Comparison of ENCODE assay signal across 1 cellular context in the genomic region with DNA sequence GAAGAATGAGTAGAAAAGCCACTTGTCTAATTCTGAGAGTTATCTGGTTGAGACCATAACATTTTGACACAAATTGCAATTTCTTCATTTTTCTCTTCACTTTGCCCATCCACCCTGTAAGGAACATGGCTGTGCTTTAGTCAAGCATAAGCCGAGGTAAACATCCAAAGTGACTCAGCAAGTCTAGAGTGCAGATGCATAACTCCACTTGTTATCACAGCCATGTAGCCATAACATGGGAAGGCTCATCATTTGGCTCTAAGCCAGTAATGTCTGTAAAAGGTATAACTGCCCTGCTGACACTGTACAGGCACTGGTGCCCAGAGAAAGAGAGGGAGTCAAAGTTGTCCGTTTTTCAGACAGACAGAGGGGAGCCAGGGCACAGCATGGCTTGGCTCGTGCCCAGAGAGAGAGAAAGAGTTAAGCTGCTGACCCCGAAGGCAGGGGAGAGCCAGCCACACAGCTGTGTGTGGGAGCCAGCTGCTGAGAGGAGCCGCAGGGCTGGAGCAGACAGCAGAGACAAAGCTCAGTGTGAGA.
A peak's percentile ranks its signal among the peaks of the same experiment; 100 is the strongest.
TF ChIP-seq lines count a peak whose summit lies in the region.

No MANE protein-coding gene starts in this region.

TF ChIP-seq in K562, 482 proteins besides CTCF, POLR2A, EP300 and RAD21 (continued from another document):
- TF ChIP-seq, protein P1, sequence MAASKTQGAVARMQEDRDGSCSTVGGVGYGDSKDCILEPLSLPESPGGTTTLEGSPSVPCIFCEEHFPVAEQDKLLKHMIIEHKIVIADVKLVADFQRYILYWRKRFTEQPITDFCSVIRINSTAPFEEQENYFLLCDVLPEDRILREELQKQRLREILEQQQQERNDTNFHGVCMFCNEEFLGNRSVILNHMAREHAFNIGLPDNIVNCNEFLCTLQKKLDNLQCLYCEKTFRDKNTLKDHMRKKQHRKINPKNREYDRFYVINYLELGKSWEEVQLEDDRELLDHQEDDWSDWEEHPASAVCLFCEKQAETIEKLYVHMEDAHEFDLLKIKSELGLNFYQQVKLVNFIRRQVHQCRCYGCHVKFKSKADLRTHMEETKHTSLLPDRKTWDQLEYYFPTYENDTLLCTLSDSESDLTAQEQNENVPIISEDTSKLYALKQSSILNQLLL (CRISPR knock-in tag; IDR thresholded peaks at IDR 0.05; ENCODE audit: borderline replicate concordance), result no peak
- TF ChIP-seq, protein P2, sequence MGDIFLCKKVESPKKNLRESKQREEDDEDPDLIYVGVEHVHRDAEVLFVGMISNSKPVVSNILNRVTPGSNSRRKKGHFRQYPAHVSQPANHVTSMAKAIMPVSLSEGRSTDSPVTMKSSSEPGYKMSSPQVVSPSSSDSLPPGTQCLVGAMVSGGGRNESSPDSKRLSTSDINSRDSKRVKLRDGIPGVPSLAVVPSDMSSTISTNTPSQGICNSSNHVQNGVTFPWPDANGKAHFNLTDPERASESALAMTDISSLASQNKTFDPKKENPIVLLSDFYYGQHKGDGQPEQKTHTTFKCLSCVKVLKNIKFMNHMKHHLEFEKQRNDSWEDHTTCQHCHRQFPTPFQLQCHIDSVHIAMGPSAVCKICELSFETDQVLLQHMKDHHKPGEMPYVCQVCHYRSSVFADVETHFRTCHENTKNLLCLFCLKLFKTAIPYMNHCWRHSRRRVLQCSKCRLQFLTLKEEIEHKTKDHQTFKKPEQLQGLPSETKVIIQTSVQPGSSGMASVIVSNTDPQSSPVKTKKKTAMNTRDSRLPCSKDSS (IDR thresholded peaks at IDR 0.05; ENCODE audit: low read depth, partially characterized antibody), result no peak
- TF ChIP-seq MCM3 (IDR thresholded peaks at IDR 0.05) (no peak), ZNF717 (CRISPR knock-in tag; IDR thresholded peaks at IDR 0.05) (no peak), STAT5B (CRISPR knock-in tag; IDR thresholded peaks at IDR 0.05) (peak; percentile 60; the same call in 1 of the 2 replicates), ZNF695 (CRISPR knock-in tag; IDR thresholded peaks at IDR 0.05) (no peak), TAL1 (IDR thresholded peaks at IDR 0.05) (no peak), ZNF146 (CRISPR knock-in tag; IDR thresholded peaks at IDR 0.05; ENCODE audit: unreplicated experiment) (no peak), POLR2G (IDR thresholded peaks at IDR 0.05; ENCODE audit: low read depth, low read length) (no peak), HNRNPUL1 (IDR thresholded peaks at IDR 0.05; ENCODE audit: low read length) (no peak), FOS (IDR thresholded peaks at IDR 0.05; ENCODE audit: extremely low read depth, insufficient read length) (no peak), SIN3B (IDR thresholded peaks at IDR 0.05; ENCODE audit: low read depth) (no peak), ASH1L (IDR thresholded peaks at IDR 0.05; ENCODE audit: borderline replicate concordance, low read depth, partially characterized antibody) (no peak), BDP1 (IDR thresholded peaks at IDR 0.05; ENCODE audit: insufficient read depth, insufficient read length) (no peak), HMG20A (CRISPR knock-in tag; conservative IDR thresholded peaks at IDR 0.05) (no peak), STAG1 (CRISPR knock-in tag; IDR thresholded peaks at IDR 0.05; ENCODE audit: borderline replicate concordance) (no peak), SMAD4 (CRISPR knock-in tag; conservative IDR thresholded peaks at IDR 0.05) (peak; percentile 99), HOXB6 (CRISPR knock-in tag; IDR thresholded peaks at IDR 0.05; ENCODE audit: borderline replicate concordance) (0 out of 2 replicates have a peak, but pooled peaks have one; percentile 24), NRF1 (conservative IDR thresholded peaks at IDR 0.05 in 1 of 2, IDR thresholded peaks at IDR 0.05 in 1 of 2) (no peak), BCL6 (CRISPR knock-in tag; IDR thresholded peaks at IDR 0.05) (peak; percentile 91), ZNF561 (CRISPR knock-in tag; conservative IDR thresholded peaks at IDR 0.05) (no peak), ARNT (IDR thresholded peaks at IDR 0.05) (no peak), U2AF2 (optimal IDR thresholded peaks at IDR 0.05; ENCODE audit: low read depth, low read length) (no peak), POLR2H (tag; IDR thresholded peaks at IDR 0.05; ENCODE audit: low read depth) (no peak), POLR3A (IDR thresholded peaks at IDR 0.05; ENCODE audit: borderline replicate concordance, extremely low read depth, insufficient read depth, insufficient read length) (no peak), FOXJ2 (tag; IDR thresholded peaks at IDR 0.05) (peak; percentile 90), CTBP1 (IDR thresholded peaks at IDR 0.05; ENCODE audit: borderline replicate concordance) (peak; percentile 77), RBBP5 (IDR thresholded peaks at IDR 0.05; ENCODE audit: borderline replicate concordance, insufficient read depth, low read length, poor library complexity, severe bottlenecking) (no peak), ZNF165 (CRISPR knock-in tag; IDR thresholded peaks at IDR 0.05; ENCODE audit: borderline replicate concordance) (peak; percentile 93), ETV1 (tag; conservative IDR thresholded peaks at IDR 0.05; ENCODE audit: low read depth) (peak; percentile 73), NELFE (IDR thresholded peaks at IDR 0.05; ENCODE audit: insufficient read depth, insufficient read length) (no peak), C11orf30 (IDR thresholded peaks at IDR 0.05; ENCODE audit: low read depth) (peak; percentile 92)
- TF ChIP-seq, protein P3, sequence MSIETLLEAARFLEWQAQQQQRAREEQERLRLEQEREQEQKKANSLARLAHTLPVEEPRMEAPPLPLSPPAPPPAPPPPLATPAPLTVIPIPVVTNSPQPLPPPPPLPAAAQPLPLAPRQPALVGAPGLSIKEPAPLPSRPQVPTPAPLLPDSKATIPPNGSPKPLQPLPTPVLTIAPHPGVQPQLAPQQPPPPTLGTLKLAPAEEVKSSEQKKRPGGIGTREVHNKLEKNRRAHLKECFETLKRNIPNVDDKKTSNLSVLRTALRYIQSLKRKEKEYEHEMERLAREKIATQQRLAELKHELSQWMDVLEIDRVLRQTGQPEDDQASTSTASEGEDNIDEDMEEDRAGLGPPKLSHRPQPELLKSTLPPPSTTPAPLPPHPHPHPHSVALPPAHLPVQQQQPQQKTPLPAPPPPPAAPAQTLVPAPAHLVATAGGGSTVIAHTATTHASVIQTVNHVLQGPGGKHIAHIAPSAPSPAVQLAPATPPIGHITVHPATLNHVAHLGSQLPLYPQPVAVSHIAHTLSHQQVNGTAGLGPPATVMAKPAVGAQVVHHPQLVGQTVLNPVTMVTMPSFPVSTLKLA (conservative IDR thresholded peaks at IDR 0.05), result peak in 1 of 2 experiments; percentile 38; a peak in 1 of 4 replicates
- TF ChIP-seq, protein P4, sequence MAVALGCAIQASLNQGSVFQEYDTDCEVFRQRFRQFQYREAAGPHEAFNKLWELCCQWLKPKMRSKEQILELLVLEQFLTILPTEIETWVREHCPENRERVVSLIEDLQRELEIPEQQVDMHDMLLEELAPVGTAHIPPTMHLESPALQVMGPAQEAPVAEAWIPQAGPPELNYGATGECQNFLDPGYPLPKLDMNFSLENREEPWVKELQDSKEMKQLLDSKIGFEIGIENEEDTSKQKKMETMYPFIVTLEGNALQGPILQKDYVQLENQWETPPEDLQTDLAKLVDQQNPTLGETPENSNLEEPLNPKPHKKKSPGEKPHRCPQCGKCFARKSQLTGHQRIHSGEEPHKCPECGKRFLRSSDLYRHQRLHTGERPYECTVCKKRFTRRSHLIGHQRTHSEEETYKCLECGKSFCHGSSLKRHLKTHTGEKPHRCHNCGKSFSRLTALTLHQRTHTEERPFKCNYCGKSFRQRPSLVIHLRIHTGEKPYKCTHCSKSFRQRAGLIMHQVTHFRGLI (CRISPR knock-in tag; IDR thresholded peaks at IDR 0.05), result peak; percentile 96
- TF ChIP-seq, protein P5, sequence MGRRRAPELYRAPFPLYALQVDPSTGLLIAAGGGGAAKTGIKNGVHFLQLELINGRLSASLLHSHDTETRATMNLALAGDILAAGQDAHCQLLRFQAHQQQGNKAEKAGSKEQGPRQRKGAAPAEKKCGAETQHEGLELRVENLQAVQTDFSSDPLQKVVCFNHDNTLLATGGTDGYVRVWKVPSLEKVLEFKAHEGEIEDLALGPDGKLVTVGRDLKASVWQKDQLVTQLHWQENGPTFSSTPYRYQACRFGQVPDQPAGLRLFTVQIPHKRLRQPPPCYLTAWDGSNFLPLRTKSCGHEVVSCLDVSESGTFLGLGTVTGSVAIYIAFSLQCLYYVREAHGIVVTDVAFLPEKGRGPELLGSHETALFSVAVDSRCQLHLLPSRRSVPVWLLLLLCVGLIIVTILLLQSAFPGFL (CRISPR knock-in tag; IDR thresholded peaks at IDR 0.05), result no peak
- TF ChIP-seq, protein P6, sequence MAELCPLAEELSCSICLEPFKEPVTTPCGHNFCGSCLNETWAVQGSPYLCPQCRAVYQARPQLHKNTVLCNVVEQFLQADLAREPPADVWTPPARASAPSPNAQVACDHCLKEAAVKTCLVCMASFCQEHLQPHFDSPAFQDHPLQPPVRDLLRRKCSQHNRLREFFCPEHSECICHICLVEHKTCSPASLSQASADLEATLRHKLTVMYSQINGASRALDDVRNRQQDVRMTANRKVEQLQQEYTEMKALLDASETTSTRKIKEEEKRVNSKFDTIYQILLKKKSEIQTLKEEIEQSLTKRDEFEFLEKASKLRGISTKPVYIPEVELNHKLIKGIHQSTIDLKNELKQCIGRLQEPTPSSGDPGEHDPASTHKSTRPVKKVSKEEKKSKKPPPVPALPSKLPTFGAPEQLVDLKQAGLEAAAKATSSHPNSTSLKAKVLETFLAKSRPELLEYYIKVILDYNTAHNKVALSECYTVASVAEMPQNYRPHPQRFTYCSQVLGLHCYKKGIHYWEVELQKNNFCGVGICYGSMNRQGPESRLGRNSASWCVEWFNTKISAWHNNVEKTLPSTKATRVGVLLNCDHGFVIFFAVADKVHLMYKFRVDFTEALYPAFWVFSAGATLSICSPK (IDR thresholded peaks at IDR 0.05; ENCODE audit: borderline replicate concordance), result no peak
- TF ChIP-seq, protein P7, sequence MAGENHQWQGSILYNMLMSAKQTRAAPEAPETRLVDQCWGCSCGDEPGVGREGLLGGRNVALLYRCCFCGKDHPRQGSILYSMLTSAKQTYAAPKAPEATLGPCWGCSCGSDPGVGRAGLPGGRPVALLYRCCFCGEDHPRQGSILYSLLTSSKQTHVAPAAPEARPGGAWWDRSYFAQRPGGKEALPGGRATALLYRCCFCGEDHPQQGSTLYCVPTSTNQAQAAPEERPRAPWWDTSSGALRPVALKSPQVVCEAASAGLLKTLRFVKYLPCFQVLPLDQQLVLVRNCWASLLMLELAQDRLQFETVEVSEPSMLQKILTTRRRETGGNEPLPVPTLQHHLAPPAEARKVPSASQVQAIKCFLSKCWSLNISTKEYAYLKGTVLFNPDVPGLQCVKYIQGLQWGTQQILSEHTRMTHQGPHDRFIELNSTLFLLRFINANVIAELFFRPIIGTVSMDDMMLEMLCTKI (IDR thresholded peaks at IDR 0.05; ENCODE audit: partially characterized antibody), result no peak
